Comparison of ENCODE assay signal across 1 cellular context in genomic region chr19:45179063-45179847, GRCh38.
TF ChIP-seq lines count a peak whose summit lies in the region.

No MANE protein-coding gene starts in this region.

TF ChIP-seq in HepG2, 621 proteins besides CTCF, POLR2A, EP300 and RAD21 (continued from another document and continues in another):
- TF ChIP-seq HOXA3 (CRISPR knock-in tag; IDR thresholded peaks at IDR 0.05) = peak; percentile 28; the same call in 1 of the 2 replicates
- TF ChIP-seq FOXC1 (CRISPR knock-in tag; IDR thresholded peaks at IDR 0.05; ENCODE audit: borderline replicate concordance) = 0 out of 2 replicates have a peak, but pooled peaks have one; percentile 64
- TF ChIP-seq ZNF687 (CRISPR knock-in tag; IDR thresholded peaks at IDR 0.05) = peak; percentile 60; the same call in 1 of the 2 replicates
- peak; percentile 9; the same call in 1 of the 2 replicates for TF ChIP-seq SPEN (CRISPR knock-in tag; IDR thresholded peaks at IDR 0.05; ENCODE audit: low read depth)
- TF ChIP-seq ARID2 (CRISPR knock-in tag; IDR thresholded peaks at IDR 0.05; ENCODE audit: borderline replicate concordance) = no peak
- TF ChIP-seq IKZF4 (CRISPR knock-in tag; IDR thresholded peaks at IDR 0.05; ENCODE audit: borderline replicate concordance, low read depth, not compliant biosample characterization) = peak; percentile 56
- TF ChIP-seq ZNF576 (CRISPR knock-in tag; IDR thresholded peaks at IDR 0.05) = no peak
- no peak for TF ChIP-seq HOXA7 (CRISPR knock-in tag; IDR thresholded peaks at IDR 0.05)
- TF ChIP-seq NFYB (CRISPR knock-in tag; IDR thresholded peaks at IDR 0.05) = no peak
- TF ChIP-seq ZNF660 (CRISPR knock-in tag; IDR thresholded peaks at IDR 0.05; ENCODE audit: borderline replicate concordance, low read depth) = no peak
- peak; percentile 81; the same call in 1 of the 2 replicates for TF ChIP-seq ZC3H13 (CRISPR knock-in tag; IDR thresholded peaks at IDR 0.05)
- TF ChIP-seq SRSF4 (IDR thresholded peaks at IDR 0.05; ENCODE audit: low read depth, low read length, poor library complexity, severe bottlenecking) = no peak
- TF ChIP-seq MAX (IDR thresholded peaks at IDR 0.05) = peak; percentile 36
- no peak for TF ChIP-seq ZNF512B (CRISPR knock-in tag; IDR thresholded peaks at IDR 0.05; ENCODE audit: borderline replicate concordance)
- TF ChIP-seq HNRNPLL (IDR thresholded peaks at IDR 0.05; ENCODE audit: low read depth, low read length, poor library complexity, severe bottlenecking) = peak; percentile 72
- TF ChIP-seq ZNF567 (CRISPR knock-in tag; IDR thresholded peaks at IDR 0.05; ENCODE audit: borderline replicate concordance) = no peak
- no peak for TF ChIP-seq TFDP2 (CRISPR knock-in tag; IDR thresholded peaks at IDR 0.05)
- no peak; the same call in 1 of the 2 replicates for TF ChIP-seq HIC2 (CRISPR knock-in tag; IDR thresholded peaks at IDR 0.05; ENCODE audit: low read depth)
- 0 out of 2 replicates have a peak, but pooled peaks have one; percentile 17 for TF ChIP-seq HBP1 (CRISPR knock-in tag; IDR thresholded peaks at IDR 0.05; ENCODE audit: low read depth)
- peak; percentile 24; the same call in 1 of the 2 replicates for TF ChIP-seq SRY (CRISPR knock-in tag; IDR thresholded peaks at IDR 0.05)
- peak; percentile 61; the same call in 1 of the 2 replicates for TF ChIP-seq ZNF710 (CRISPR knock-in tag; IDR thresholded peaks at IDR 0.05; ENCODE audit: borderline replicate concordance)
- TF ChIP-seq HIVEP1 (CRISPR knock-in tag; IDR thresholded peaks at IDR 0.05) = peak; percentile 49; the same call in 1 of the 2 replicates
- TF ChIP-seq KDM5B (CRISPR knock-in tag; IDR thresholded peaks at IDR 0.05; ENCODE audit: borderline replicate concordance) = peak; percentile 16; the same call in 1 of the 2 replicates
- no peak for TF ChIP-seq TMF1 (CRISPR knock-in tag; IDR thresholded peaks at IDR 0.05; ENCODE audit: low read depth)
- TF ChIP-seq ZNF639 (CRISPR knock-in tag; conservative IDR thresholded peaks at IDR 0.05) = no peak
- no peak for TF ChIP-seq ZNF580 (CRISPR knock-in tag; IDR thresholded peaks at IDR 0.05; ENCODE audit: borderline replicate concordance, low read depth)
- TF ChIP-seq MEIS1 (CRISPR knock-in tag; IDR thresholded peaks at IDR 0.05; ENCODE audit: borderline replicate concordance) = no peak
- no peak for TF ChIP-seq HMGXB4 (CRISPR knock-in tag; IDR thresholded peaks at IDR 0.05; ENCODE audit: borderline replicate concordance in 1 of 2, low read depth in 1 of 2)
- 0 out of 2 replicates have a peak, but pooled peaks have one; percentile 15 for TF ChIP-seq ZNF143 (CRISPR knock-in tag; IDR thresholded peaks at IDR 0.05)
- no peak for TF ChIP-seq TRIM22 (IDR thresholded peaks at IDR 0.05)
- peak; percentile 74; the same call in 1 of the 2 replicates for TF ChIP-seq ZNF749 (CRISPR knock-in tag; IDR thresholded peaks at IDR 0.05; ENCODE audit: borderline replicate concordance)
- peak; percentile 81 for TF ChIP-seq ZNF607 (CRISPR knock-in tag; IDR thresholded peaks at IDR 0.05; ENCODE audit: borderline replicate concordance)
- no peak for TF ChIP-seq ELF4 (CRISPR knock-in tag; IDR thresholded peaks at IDR 0.05; ENCODE audit: borderline replicate concordance)
- no peak for TF ChIP-seq ZNF292 (CRISPR knock-in tag; IDR thresholded peaks at IDR 0.05; ENCODE audit: borderline replicate concordance, low read depth)
- TF ChIP-seq ZNF777 (CRISPR knock-in tag; IDR thresholded peaks at IDR 0.05) = peak; percentile 96
- TF ChIP-seq PAWR (CRISPR knock-in tag; IDR thresholded peaks at IDR 0.05; ENCODE audit: borderline replicate concordance) = no peak
